Comparison of ENCODE assay signal across 8 cellular contexts in the genomic region with DNA sequence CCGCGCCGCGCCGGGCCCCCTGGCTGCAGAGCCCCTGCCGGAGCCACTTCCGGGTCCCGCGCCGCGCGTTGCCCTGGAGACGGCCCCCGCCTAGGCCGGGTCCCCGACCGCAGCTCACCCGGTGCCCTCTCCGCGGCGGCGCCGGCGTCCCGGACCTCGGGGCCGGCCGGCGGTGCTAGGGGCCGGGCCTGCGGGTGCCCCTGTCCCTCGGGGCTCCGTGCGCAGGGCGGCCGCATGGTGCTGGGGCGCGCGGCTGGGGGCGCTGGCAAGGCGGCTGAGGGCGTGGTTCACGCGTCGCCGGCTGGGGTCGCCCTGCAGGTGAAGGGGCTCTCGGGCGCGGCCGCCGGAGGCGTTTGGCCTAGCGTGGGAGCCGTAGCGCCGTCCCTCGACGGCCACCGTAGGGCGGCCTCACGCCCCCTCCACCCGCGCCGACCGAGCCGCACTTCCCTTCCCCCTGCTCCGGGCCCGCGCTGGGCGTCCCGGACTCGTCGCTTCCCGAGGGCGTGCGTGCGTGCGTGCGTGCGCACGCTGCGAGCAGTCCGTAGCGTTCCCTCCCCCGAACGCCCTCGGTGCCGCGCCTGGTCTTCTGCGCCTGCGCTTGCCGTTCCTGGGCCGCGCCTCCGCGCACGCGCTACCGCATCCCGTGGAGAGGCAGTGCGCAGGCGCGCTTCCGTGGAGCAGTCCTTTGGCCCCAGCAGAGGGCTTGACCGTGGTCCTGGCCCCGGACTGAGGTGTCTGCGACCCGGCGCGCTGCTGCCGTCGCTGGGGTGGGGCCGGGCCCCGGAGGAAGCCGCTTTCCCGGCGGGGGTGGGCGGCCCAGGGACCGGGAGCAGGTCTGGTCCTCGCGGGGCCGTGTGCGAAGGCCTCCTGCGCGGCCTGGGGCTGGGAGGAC. TPM values are rescaled to one million over a fixed set of nuclear protein-coding genes. Genes with fewer than 3 reads are reported as not detected.
DNase-seq lines count a peak whose midpoint lies in the region; ATAC-seq and TF ChIP-seq lines count a peak whose summit lies in the region.

A gene with protein sequence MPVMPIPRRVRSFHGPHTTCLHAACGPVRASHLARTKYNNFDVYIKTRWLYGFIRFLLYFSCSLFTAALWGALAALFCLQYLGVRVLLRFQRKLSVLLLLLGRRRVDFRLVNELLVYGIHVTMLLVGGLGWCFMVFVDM (minus strand): TSS at position 509 of the 892 bp plus-strand sequence. CDS start 1,975 bp downstream, outside the sequence.

- no peak within 1 kb of the TSS for H2AFZ ChIP-seq in SK-N-SH (ENCODE audit: low read depth)

- peaks cover 3 to 20% of the 10 kb centered on the region in 2 experiments; a peak in 1 of 4 replicates for H3K4me1 ChIP-seq in SK-N-SH (ENCODE audit: control insufficient read depth in 1 of 2, insufficient read depth in 2 of 2, low read depth in 1 of 2, low read length in 1 of 2)

- peak within 1 kb of the TSS; percentile 82 to 83 for H3K4me3 ChIP-seq in SK-N-SH (ENCODE audit: low read depth in 2 of 2, low read length in 1 of 2)

- TF ChIP-seq CTCF in GM10248 (IDR thresholded peaks at IDR 0.05; ENCODE audit: control extremely low read depth, extremely low read depth, low read depth, missing control alignments) (peak; percentile 34), SK-N-SH (IDR thresholded peaks at IDR 0.05) (no peak)

- H3K9ac ChIP-seq in SK-N-SH: peak within 1 kb of the TSS; percentile 85

- H3K9me2 ChIP-seq in SK-N-SH: no peaks in the 10 kb centered on the region

- DNase-seq in GM10248 (ENCODE audit: extremely low spot score) (peak; percentile 97), NCI-H1092 (lab: John Stamatoyannopoulos, UW) (peak; percentile 89), SK-N-SH (peak; percentile 99), globus pallidus (ENCODE audit: low spot score) (peak; percentile 91), nucleus accumbens (lab: John Stamatoyannopoulos, UW) (peak in 55 of 56 donors; percentile 58 to 95 (median 89)), superior temporal gyrus (ENCODE audit: extremely low spot score) (peak; percentile 92)
- peak; percentile 96 for DNase-seq in activated naive CD4-positive, alpha-beta T cell treated with anti-CD3 and anti-CD28 coated beads, Interleukin-2, amount 50 U/mL, for 16 hours

- no peaks in the 10 kb centered on the region for H3K27me3 ChIP-seq in SK-N-SH (ENCODE audit: insufficient read depth)

- peaks cover 0 to 23% of the 10 kb centered on the region in 2 experiments for H3K36me3 ChIP-seq in SK-N-SH (replicated peaks in 1 of 2; ENCODE audit: control insufficient read depth in 1 of 2, insufficient read depth in 2 of 2, low read length in 1 of 2)

- peaks cover 42% of the 10 kb centered on the region for H3K79me2 ChIP-seq in SK-N-SH (ENCODE audit: insufficient read depth)

- POLR2A ChIA-PET in GM10248 (lab: Yijun Ruan, JAX): interaction anchor here (0.6 to 0.9 kb wide), 2 partner anchors 9 to 10 kb away, joined by 3 to 7 read pairs; no protein-coding TSS in a partner anchor
- POLR2A ChIA-PET in SK-N-SH (lab: Yijun Ruan, JAX): no interaction called here

- no peak for TF ChIP-seq RAD21 in SK-N-SH (IDR thresholded peaks at IDR 0.05; ENCODE audit: low read length)

- H3K4me2 ChIP-seq in SK-N-SH: peak within 1 kb of the TSS; percentile 92

- WGBS in SK-N-SH (ENCODE audit: low lambda C conversion rate): 0% methylated on average over 7 of the region's 126 CpGs

- H3K9me3 ChIP-seq in SK-N-SH: no peaks in the 10 kb centered on the region

- peaks cover 9% of the 10 kb centered on the region for H3F3A ChIP-seq in SK-N-SH (replicated peaks; ENCODE audit: insufficient read depth)

- H3K27ac ChIP-seq in SK-N-SH (ENCODE audit: low read depth in 2 of 2, low read length in 1 of 2): peak within 1 kb of the TSS; percentile 58 to 92

- ATAC-seq in HG02588 (IDR thresholded peaks at IDR 0.05; ENCODE audit: unreplicated experiment): peak; percentile 75

- no peaks in the 10 kb centered on the region for H4K20me1 ChIP-seq in SK-N-SH (ENCODE audit: insufficient read depth)

- CTCF ChIA-PET in GM10248 (lab: Yijun Ruan, JAX): interaction anchor here (1.2 to 5.7 kb wide), 6 partner anchors 10 to 245 kb away, joined by 3 to 53 read pairs (median 4); a partner anchor contains a TSS
- CTCF ChIA-PET in SK-N-SH (lab: Yijun Ruan, JAX): interaction anchor here (0.8 to 2.6 kb wide), 8 partner anchors 9 to 158 kb away, joined by 3 to 18 read pairs (median 6); a partner anchor contains a TSS

- no peak for TF ChIP-seq EP300 in SK-N-SH (IDR thresholded peaks at IDR 0.05; ENCODE audit: borderline replicate concordance in 1 of 2, low read depth in 1 of 2, low read length in 1 of 2)

TF ChIP-seq in SK-N-SH, 30 proteins besides CTCF, POLR2A, EP300 and RAD21:
- TF ChIP-seq TAF1 (IDR thresholded peaks at IDR 0.05; ENCODE audit: borderline replicate concordance, low read depth, low read length) (peak; percentile 75), RXRA (IDR thresholded peaks at IDR 0.05; ENCODE audit: borderline replicate concordance, low read depth) (no peak), SMC3 (IDR thresholded peaks at IDR 0.05; ENCODE audit: low read depth, low read length) (peak; percentile 13; the same call in 1 of the 2 replicates), GATA2 (CRISPR knock-in tag; IDR thresholded peaks at IDR 0.05) (no peak), ELF1 (IDR thresholded peaks at IDR 0.05) (peak; percentile 68), RCOR1 (IDR thresholded peaks at IDR 0.05; ENCODE audit: low read length) (peak; percentile 33; the same call in 1 of the 2 replicates), TEAD4 (IDR thresholded peaks at IDR 0.05; ENCODE audit: borderline replicate concordance, insufficient read depth) (no peak), RFX5 (IDR thresholded peaks at IDR 0.05; ENCODE audit: low read length) (no peak), FOXM1 (IDR thresholded peaks at IDR 0.05; ENCODE audit: low read depth) (no peak), NRF1 (IDR thresholded peaks at IDR 0.05; ENCODE audit: low read depth, low read length) (peak; percentile 99), NFIC (IDR thresholded peaks at IDR 0.05; ENCODE audit: borderline replicate concordance) (no peak), GABPA (IDR thresholded peaks at IDR 0.05; ENCODE audit: low read depth) (peak; percentile 25; the same call in 1 of the 2 replicates), SIN3A (IDR thresholded peaks at IDR 0.05; ENCODE audit: borderline replicate concordance, low read depth, low read length) (no peak), FOSL2 (IDR thresholded peaks at IDR 0.05; ENCODE audit: borderline replicate concordance, low read depth) (no peak), FOXJ3 (CRISPR knock-in tag; IDR thresholded peaks at IDR 0.05) (no peak), MXI1 (IDR thresholded peaks at IDR 0.05; ENCODE audit: low read depth, low read length) (peak; percentile 74), CHD2 (IDR thresholded peaks at IDR 0.05; ENCODE audit: low read length, partially characterized antibody) (peak; percentile 66), POLR2AphosphoS5 (IDR thresholded peaks at IDR 0.05; ENCODE audit: low read depth, low read length) (peak; percentile 84)
- TF ChIP-seq, protein P1, sequence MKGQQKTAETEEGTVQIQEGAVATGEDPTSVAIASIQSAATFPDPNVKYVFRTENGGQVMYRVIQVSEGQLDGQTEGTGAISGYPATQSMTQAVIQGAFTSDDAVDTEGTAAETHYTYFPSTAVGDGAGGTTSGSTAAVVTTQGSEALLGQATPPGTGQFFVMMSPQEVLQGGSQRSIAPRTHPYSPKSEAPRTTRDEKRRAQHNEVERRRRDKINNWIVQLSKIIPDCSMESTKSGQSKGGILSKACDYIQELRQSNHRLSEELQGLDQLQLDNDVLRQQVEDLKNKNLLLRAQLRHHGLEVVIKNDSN (IDR thresholded peaks at IDR 0.05; ENCODE audit: borderline replicate concordance, low read depth): no peak
- TF ChIP-seq, protein P2, sequence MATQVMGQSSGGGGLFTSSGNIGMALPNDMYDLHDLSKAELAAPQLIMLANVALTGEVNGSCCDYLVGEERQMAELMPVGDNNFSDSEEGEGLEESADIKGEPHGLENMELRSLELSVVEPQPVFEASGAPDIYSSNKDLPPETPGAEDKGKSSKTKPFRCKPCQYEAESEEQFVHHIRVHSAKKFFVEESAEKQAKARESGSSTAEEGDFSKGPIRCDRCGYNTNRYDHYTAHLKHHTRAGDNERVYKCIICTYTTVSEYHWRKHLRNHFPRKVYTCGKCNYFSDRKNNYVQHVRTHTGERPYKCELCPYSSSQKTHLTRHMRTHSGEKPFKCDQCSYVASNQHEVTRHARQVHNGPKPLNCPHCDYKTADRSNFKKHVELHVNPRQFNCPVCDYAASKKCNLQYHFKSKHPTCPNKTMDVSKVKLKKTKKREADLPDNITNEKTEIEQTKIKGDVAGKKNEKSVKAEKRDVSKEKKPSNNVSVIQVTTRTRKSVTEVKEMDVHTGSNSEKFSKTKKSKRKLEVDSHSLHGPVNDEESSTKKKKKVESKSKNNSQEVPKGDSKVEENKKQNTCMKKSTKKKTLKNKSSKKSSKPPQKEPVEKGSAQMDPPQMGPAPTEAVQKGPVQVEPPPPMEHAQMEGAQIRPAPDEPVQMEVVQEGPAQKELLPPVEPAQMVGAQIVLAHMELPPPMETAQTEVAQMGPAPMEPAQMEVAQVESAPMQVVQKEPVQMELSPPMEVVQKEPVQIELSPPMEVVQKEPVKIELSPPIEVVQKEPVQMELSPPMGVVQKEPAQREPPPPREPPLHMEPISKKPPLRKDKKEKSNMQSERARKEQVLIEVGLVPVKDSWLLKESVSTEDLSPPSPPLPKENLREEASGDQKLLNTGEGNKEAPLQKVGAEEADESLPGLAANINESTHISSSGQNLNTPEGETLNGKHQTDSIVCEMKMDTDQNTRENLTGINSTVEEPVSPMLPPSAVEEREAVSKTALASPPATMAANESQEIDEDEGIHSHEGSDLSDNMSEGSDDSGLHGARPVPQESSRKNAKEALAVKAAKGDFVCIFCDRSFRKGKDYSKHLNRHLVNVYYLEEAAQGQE (IDR thresholded peaks at IDR 0.05; ENCODE audit: low read depth, low read length): peak; percentile 64; the same call in 1 of the 2 replicates
- TF ChIP-seq, protein P3, sequence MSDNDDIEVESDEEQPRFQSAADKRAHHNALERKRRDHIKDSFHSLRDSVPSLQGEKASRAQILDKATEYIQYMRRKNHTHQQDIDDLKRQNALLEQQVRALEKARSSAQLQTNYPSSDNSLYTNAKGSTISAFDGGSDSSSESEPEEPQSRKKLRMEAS (IDR thresholded peaks at IDR 0.05; ENCODE audit: low read depth): no peak; the same call in 1 of the 2 replicates

RNA-seq across cellular contexts. Expression of the gene that starts here (rescaled TPM):
- polyA plus RNA-seq in SK-N-SH (2012; rRNA removed): 22.1 and 25.9 TPM in 2 replicates
- polyA plus RNA-seq in SK-N-SH (2012; cell fraction: cytosol; rRNA removed): 14.6 and 21.9 TPM in 2 replicates
- polyA plus RNA-seq in SK-N-SH (2012; cell fraction: nucleus; rRNA removed): 31.1 and 36.2 TPM in 2 replicates

Comparison
In these comparisons a context has a peak if more than half of its experiments do, and no peak if none do; other contexts are left out.
1. Peak in every context shown above with its lines: DNase-seq, ATAC-seq, H3K4me3 ChIP-seq and H3K27ac ChIP-seq.